In genomic region chr15:61132211-61132610, GRCh38 we compare ENCODE assay signal across 17 cellular contexts.
DNase-seq lines count a peak whose midpoint lies in the region; ATAC-seq and TF ChIP-seq lines count a peak whose summit lies in the region.
"Had no signal": no experiment of that assay in that cellular context is flagged by ENCODE, and none has a peak within 500 bp of the region (broad histone marks: within the 10 kb centered on the region; RNA-seq: fewer than 3 reads in every experiment).

No MANE protein-coding gene starts in this region.

- no peaks in the 10 kb centered on the region for H3F3A ChIP-seq in GM23248 (ENCODE audit: insufficient read depth)

- H3K27me3 ChIP-seq in GM23248 (replicated peaks; ENCODE audit: insufficient read depth) (no peaks in the 10 kb centered on the region), psoas muscle (ENCODE audit: insufficient read depth in 3 of 3, low read length in 2 of 3) (no peaks in the 10 kb centered on the region)

- no peaks in the 10 kb centered on the region for H3K36me3 ChIP-seq in GM23248 (ENCODE audit: low read depth)
- no peaks in the 10 kb centered on the region for H3K36me3 ChIP-seq in psoas muscle (ENCODE audit: insufficient read depth in 1 of 2, low read depth in 1 of 2)

- no peaks in the 10 kb centered on the region for H3K79me2 ChIP-seq in GM23248 (ENCODE audit: insufficient read depth)

- H2AFZ ChIP-seq in GM23248 = no peak overlapping the region

- TF ChIP-seq CTCF in psoas muscle (IDR thresholded peaks at IDR 0.05) = no peak

- H3K9me2 ChIP-seq in GM23248 (ENCODE audit: insufficient read depth) = no peaks in the 10 kb centered on the region

- in situ Hi-C loops in GM23248 (cut with MboI) = no loop called here

- DNase-seq in GM23248 (no peak), NCI-H146 treated with DMSO at 0.1 percent for 48 hours (lab: John Stamatoyannopoulos, UW; ENCODE audit: unreplicated experiment) (peak; percentile 6), psoas muscle (no peak), inferior parietal cortex (ENCODE audit: extremely low spot score) (no peak), LoVo (ENCODE audit: low spot score) (no peak)
- DNase-seq: AML-193; Caco-2; CD4-positive, alpha-beta T cell; DMS153; DND-41; EL; GOT3; H7; KG1 had no signal

- H3K4me3 ChIP-seq in GM23248 = no peak overlapping the region
- H3K4me3 ChIP-seq in psoas muscle = peak overlapping the region; percentile 54

- ATAC-seq in psoas muscle (no peak), GM19324 (IDR thresholded peaks at IDR 0.05; ENCODE audit: low FRiP score, unreplicated experiment) (no peak), GM21786 (IDR thresholded peaks at IDR 0.05; ENCODE audit: unreplicated experiment) (no peak)

- H3K4me1 ChIP-seq in GM23248 (ENCODE audit: insufficient read depth) (peaks cover 7% of the 10 kb centered on the region; the same call in 1 of the 2 replicates), psoas muscle (peaks cover 28% of the 10 kb centered on the region)
- H3K4me1 ChIP-seq: Caco-2 had no signal

- H4K20me1 ChIP-seq in GM23248 (ENCODE audit: insufficient read depth) = no peaks in the 10 kb centered on the region

- no peak overlapping the region for H3K9ac ChIP-seq in GM23248

- H3K27ac ChIP-seq in GM23248 (no peak overlapping the region), psoas muscle (peak overlapping the region; percentile 66)
- H3K27ac ChIP-seq: C4-2B had no signal

- no peaks in the 10 kb centered on the region for H3K9me3 ChIP-seq in GM23248 (ENCODE audit: low read depth)
- no peaks in the 10 kb centered on the region for H3K9me3 ChIP-seq in psoas muscle
- H3K9me3 ChIP-seq: Caco-2 had no signal

- 88 to 91% methylated on average over 5 of the region's 5 CpGs for WGBS in GM23248 (ENCODE audit: low coverage in 1 of 2, low lambda C conversion rate in 2 of 2, missing lambda C conversion rate in 2 of 2), 2 experiments
- 31 to 50% (median 32%) methylated on average over 5 of the region's 5 CpGs for WGBS in psoas muscle, 3 donors

- peak overlapping the region; percentile 47 for H3K4me2 ChIP-seq in GM23248 (ENCODE audit: unreplicated experiment)

- intact Hi-C loops in psoas muscle (cut with DNase I) = no loop called here
